ENCODE assay signal across 9 cellular contexts in the genomic region with DNA sequence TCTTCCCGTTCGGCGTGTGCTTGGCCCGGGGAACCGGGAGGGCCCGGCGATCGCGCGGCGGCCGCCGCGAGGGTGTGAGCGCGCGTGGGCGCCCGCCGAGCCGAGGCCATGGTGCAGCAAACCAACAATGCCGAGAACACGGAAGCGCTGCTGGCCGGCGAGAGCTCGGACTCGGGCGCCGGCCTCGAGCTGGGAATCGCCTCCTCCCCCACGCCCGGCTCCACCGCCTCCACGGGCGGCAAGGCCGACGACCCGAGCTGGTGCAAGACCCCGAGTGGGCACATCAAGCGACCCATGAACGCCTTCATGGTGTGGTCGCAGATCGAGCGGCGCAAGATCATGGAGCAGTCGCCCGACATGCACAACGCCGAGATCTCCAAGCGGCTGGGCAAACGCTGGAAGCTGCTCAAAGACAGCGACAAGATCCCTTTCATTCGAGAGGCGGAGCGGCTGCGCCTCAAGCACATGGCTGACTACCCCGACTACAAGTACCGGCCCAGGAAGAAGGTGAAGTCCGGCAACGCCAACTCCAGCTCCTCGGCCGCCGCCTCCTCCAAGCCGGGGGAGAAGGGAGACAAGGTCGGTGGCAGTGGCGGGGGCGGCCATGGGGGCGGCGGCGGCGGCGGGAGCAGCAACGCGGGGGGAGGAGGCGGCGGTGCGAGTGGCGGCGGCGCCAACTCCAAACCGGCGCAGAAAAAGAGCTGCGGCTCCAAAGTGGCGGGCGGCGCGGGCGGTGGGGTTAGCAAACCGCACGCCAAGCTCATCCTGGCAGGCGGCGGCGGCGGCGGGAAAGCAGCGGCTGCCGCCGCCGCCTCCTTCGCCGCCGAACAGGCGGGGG. TPM values are rescaled to one million over a fixed set of nuclear protein-coding genes. Genes with fewer than 3 reads are reported as not detected.
DNase-seq lines count a peak whose midpoint lies in the region; ATAC-seq, FAIRE-seq and TF ChIP-seq lines count a peak whose summit lies in the region.
"Had no signal": no experiment of that assay in that cellular context is flagged by ENCODE, and none has a peak within 500 bp of the region (broad histone marks: within the 10 kb centered on the region; RNA-seq: fewer than 3 reads in every experiment).

No MANE protein-coding gene starts in this region.

- no peaks in the 10 kb centered on the region for H3K36me3 Mint-ChIP-seq in activated CD8-positive, alpha-beta T cell treated with anti-CD3 and anti-CD28 coated beads, Interleukin-2, amount 10 ng/mL, durations not matched to agents 7 days and 5 days (ENCODE audit: low read depth)

- POLR2A ChIA-PET in activated CD8-positive, alpha-beta T cell treated with anti-CD3 and anti-CD28 coated beads, Interleukin-2, amount 10 ng/mL, durations not matched to agents 7 days and 5 days (lab: Charles Lee), result interaction anchor here (0.6 to 1.2 kb wide), 5 partner anchors 12 to 1039 kb away, joined by 3 to 4 read pairs (median 3); no protein-coding TSS in a partner anchor

- no peaks in the 10 kb centered on the region for H3K27me3 ChIP-seq in MG63
- H3K27me3 ChIP-seq in mononuclear cell (ENCODE audit: insufficient read depth, low read length), result peaks cover 23% of the 10 kb centered on the region

- peaks cover 28% of the 10 kb centered on the region for H3K4me1 Mint-ChIP-seq in activated CD8-positive, alpha-beta T cell treated with anti-CD3 and anti-CD28 coated beads, Interleukin-2, amount 10 ng/mL, durations not matched to agents 7 days and 5 days (ENCODE audit: low read depth)

- no peak for TF ChIP-seq POLR2A in erythroblast (IDR thresholded peaks at IDR 0.05; ENCODE audit: low read length)

- peak; percentile 16 for ATAC-seq in GM21825 (IDR thresholded peaks at IDR 0.05; ENCODE audit: unreplicated experiment)
- peak; percentile 28 for ATAC-seq in activated CD8-positive, alpha-beta T cell treated with anti-CD3 and anti-CD28 coated beads, Interleukin-2, amount 10 ng/mL, durations not matched to agents 7 days and 5 days

- H3K27ac Mint-ChIP-seq in activated CD8-positive, alpha-beta T cell treated with anti-CD3 and anti-CD28 coated beads, Interleukin-2, amount 10 ng/mL, durations not matched to agents 7 days and 5 days, result peak overlapping the region; percentile 77

- no peak for FAIRE-seq in RCC 7860 (lab: Jason Lieb, UNC)
- FAIRE-seq: islet of Langerhans had no signal

- peak overlapping the region; percentile 74 for H3K27ac ChIP-seq in substantia nigra (ENCODE audit: low read depth, low read length, poor library complexity, severe bottlenecking)

- peaks cover 44% of the 10 kb centered on the region for H3K4me1 ChIP-seq in mononuclear cell (ENCODE audit: insufficient read depth, low read length)

- DNase-seq in GM03348 (ENCODE audit: low spot score) (peak; percentile 81), MG63 (peak; percentile 55), erythroblast (lab: John Stamatoyannopoulos, UW) (peak; percentile 53 to 60), substantia nigra (lab: John Stamatoyannopoulos, UW) (peak in 42 of 49 donors; percentile 8 to 74 (median 48)), RCC 7860 (ENCODE audit: low spot score) (no peak)
- DNase-seq in activated CD8-positive, alpha-beta T cell treated with anti-CD3 and anti-CD28 coated beads, Interleukin-2, amount 10 ng/mL, durations not matched to agents 7 days and 5 days, result peak; percentile 53

- H3K9me3 ChIP-seq in MG63 (no peaks in the 10 kb centered on the region), mononuclear cell (ENCODE audit: low read depth, low read length) (no peaks in the 10 kb centered on the region)

- peak overlapping the region; percentile 73 for H3K4me3 ChIP-seq in MG63
- peak overlapping the region; percentile 57 for H3K4me3 ChIP-seq in mononuclear cell (ENCODE audit: low read length)

- CTCF ChIA-PET in activated CD8-positive, alpha-beta T cell treated with anti-CD3 and anti-CD28 coated beads, Interleukin-2, amount 10 ng/mL, durations not matched to agents 7 days and 5 days (lab: Charles Lee), result interaction anchor here (0.6 to 2.6 kb wide), 4 partner anchors 69 to 1034 kb away, joined by 3 to 18 read pairs (median 4); no protein-coding TSS in a partner anchor

- peaks cover 57% of the 10 kb centered on the region for H3K27me3 Mint-ChIP-seq in activated CD8-positive, alpha-beta T cell treated with anti-CD3 and anti-CD28 coated beads, Interleukin-2, amount 10 ng/mL, durations not matched to agents 7 days and 5 days (ENCODE audit: low read depth)

- H3K4me3 Mint-ChIP-seq in activated CD8-positive, alpha-beta T cell treated with anti-CD3 and anti-CD28 coated beads, Interleukin-2, amount 10 ng/mL, durations not matched to agents 7 days and 5 days, result peak overlapping the region; percentile 80

- no peaks in the 10 kb centered on the region for H3K9me3 Mint-ChIP-seq in activated CD8-positive, alpha-beta T cell treated with anti-CD3 and anti-CD28 coated beads, Interleukin-2, amount 10 ng/mL, durations not matched to agents 7 days and 5 days (ENCODE audit: insufficient read depth)

- H3K36me3 ChIP-seq in MG63, result peaks cover 3% of the 10 kb centered on the region; the same call in 1 of the 2 replicates

RNA-seq across cellular contexts. Expression of a gene that starts 1.1 kb away (rescaled TPM):
- 7.9 and 8.3 TPM in 2 replicates for total RNA-seq in MG63 (2014; rRNA removed; shearing (Covaris generic); ENCODE audit: low replicate concordance)
- total RNA-seq in activated CD8-positive, alpha-beta T cell treated with anti-CD3 and anti-CD28 coated beads, Interleukin-2, amount 10 ng/mL, durations not matched to agents 7 days and 5 days, result under 1 TPM; 0.71 to 0.83 TPM
- 16.5 TPM for total RNA-seq in mononuclear cell
